1 cellular context compared by ENCODE assay signal in genomic region chr1:34843392-34844251, GRCh38.
TF ChIP-seq lines count a peak whose summit lies in the region.

No MANE protein-coding gene starts in this region.

TF ChIP-seq in K562, 482 proteins besides CTCF, POLR2A, EP300 and RAD21 (continued from another document and continues in another):
- peak in 1 of 2 experiments; percentile 80; a peak in 3 of 4 replicates for TF ChIP-seq MNT (conservative IDR thresholded peaks at IDR 0.05)
- TF ChIP-seq ZBTB33 (CRISPR knock-in tag; IDR thresholded peaks at IDR 0.05), result peak; percentile 61; the same call in 1 of the 2 replicates
- peak in 1 of 2 experiments; percentile 65 for TF ChIP-seq NCOA2 (IDR thresholded peaks at IDR 0.05; ENCODE audit: partially characterized antibody in 2 of 2)
- no peak for TF ChIP-seq POLR2H (tag; IDR thresholded peaks at IDR 0.05; ENCODE audit: low read depth)
- peak; percentile 25; the same call in 1 of the 2 replicates for TF ChIP-seq ZKSCAN1 (IDR thresholded peaks at IDR 0.05; ENCODE audit: low read depth, low read length)
- peak; percentile 56 for TF ChIP-seq ZBTB7A (IDR thresholded peaks at IDR 0.05; ENCODE audit: borderline replicate concordance, control insufficient read depth, low read depth, low read length)
- peak; percentile 6; the same call in 1 of the 2 replicates for TF ChIP-seq HSF4 (CRISPR knock-in tag; IDR thresholded peaks at IDR 0.05; ENCODE audit: borderline replicate concordance)
- TF ChIP-seq PTBP1 (IDR thresholded peaks at IDR 0.05; ENCODE audit: low read depth, low read length), result peak; percentile 87; the same call in 1 of the 2 replicates
- TF ChIP-seq GATAD2B (IDR thresholded peaks at IDR 0.05; ENCODE audit: borderline replicate concordance), result peak; percentile 79; the same call in 1 of the 2 replicates
- peak; percentile 92 for TF ChIP-seq BCOR (IDR thresholded peaks at IDR 0.05)
- 0 out of 2 replicates have a peak, but pooled peaks have one; percentile 47 for TF ChIP-seq OTX1 (CRISPR knock-in tag; IDR thresholded peaks at IDR 0.05)
- peak; percentile 100 for TF ChIP-seq CBFA2T3 (IDR thresholded peaks at IDR 0.05)
- 0 out of 2 replicates have a peak, but pooled peaks have one; percentile 20 for TF ChIP-seq ZBTB17 (CRISPR knock-in tag; IDR thresholded peaks at IDR 0.05)
- TF ChIP-seq AFF1 (IDR thresholded peaks at IDR 0.05; ENCODE audit: low read depth in 1 of 2, partially characterized antibody in 2 of 2), result peak in 1 of 2 experiments; percentile 58
- TF ChIP-seq TBL1XR1 (IDR thresholded peaks at IDR 0.05; ENCODE audit: low read length in 2 of 2), result peak; percentile 38 to 88; a peak in 3 of 4 replicates
- no peak for TF ChIP-seq PTTG1 (tag; IDR thresholded peaks at IDR 0.05; ENCODE audit: low read depth)
- TF ChIP-seq MYC (IDR thresholded peaks at IDR 0.05; ENCODE audit: low read depth, low read length), result peak; percentile 63; the same call in 1 of the 2 replicates
- no peak for TF ChIP-seq MYC (CRISPR knock-in tag; IDR thresholded peaks at IDR 0.05; ENCODE audit: borderline replicate concordance, low read depth)
- peak; percentile 42; the same call in 1 of the 2 replicates for TF ChIP-seq ERF (CRISPR knock-in tag; IDR thresholded peaks at IDR 0.05)
- peak; percentile 75 for TF ChIP-seq VEZF1 (CRISPR knock-in tag; IDR thresholded peaks at IDR 0.05)
- TF ChIP-seq HDAC2 (IDR thresholded peaks at IDR 0.05), result peak; percentile 91
- TF ChIP-seq ZBTB43 (CRISPR knock-in tag; IDR thresholded peaks at IDR 0.05), result 0 out of 2 replicates have a peak, but pooled peaks have one; percentile 24
- peak; percentile 97 for TF ChIP-seq ZEB2 (IDR thresholded peaks at IDR 0.05)
- no peak for TF ChIP-seq JUNB (CRISPR knock-in tag; conservative IDR thresholded peaks at IDR 0.05)
- TF ChIP-seq ZNF280A (IDR thresholded peaks at IDR 0.05; ENCODE audit: low read depth, partially characterized antibody), result no peak
- TF ChIP-seq HNRNPL (IDR thresholded peaks at IDR 0.05; ENCODE audit: low read depth, low read length), result 0 out of 2 replicates have a peak, but pooled peaks have one; percentile 21
- TF ChIP-seq ZNF239 (CRISPR knock-in tag; IDR thresholded peaks at IDR 0.05), result no peak
- TF ChIP-seq HDAC6 (IDR thresholded peaks at IDR 0.05; ENCODE audit: low read depth, low read length), result no peak
- peak; percentile 66 for TF ChIP-seq ZBED1 (IDR thresholded peaks at IDR 0.05)
- 0 out of 2 replicates have a peak, but pooled peaks have one; percentile 35 for TF ChIP-seq ZNF444 (CRISPR knock-in tag; IDR thresholded peaks at IDR 0.05)
- TF ChIP-seq FOXP1 (CRISPR knock-in tag; IDR thresholded peaks at IDR 0.05), result no peak
- no peak for TF ChIP-seq ZNF75A (CRISPR knock-in tag; IDR thresholded peaks at IDR 0.05)
- 0 out of 2 replicates have a peak, but pooled peaks have one; percentile 17 for TF ChIP-seq EGR1 (conservative IDR thresholded peaks at IDR 0.05)
- peak; percentile 30; the same call in 1 of the 2 replicates for TF ChIP-seq EP400 (IDR thresholded peaks at IDR 0.05)
- no peak for TF ChIP-seq TBP (optimal IDR thresholded peaks at IDR 0.05; ENCODE audit: low read depth, low read length)
- peak; percentile 62 for TF ChIP-seq TAF9B (IDR thresholded peaks at IDR 0.05; ENCODE audit: partially characterized antibody)
- TF ChIP-seq E2F3 (CRISPR knock-in tag; IDR thresholded peaks at IDR 0.05), result 0 out of 2 replicates have a peak, but pooled peaks have one; percentile 22
- TF ChIP-seq SMARCE1 (IDR thresholded peaks at IDR 0.05), result peak; percentile 89
- TF ChIP-seq ZNF766 (CRISPR knock-in tag; conservative IDR thresholded peaks at IDR 0.05), result peak; percentile 91
- peak; percentile 93 for TF ChIP-seq STAT5A (IDR thresholded peaks at IDR 0.05; ENCODE audit: borderline replicate concordance, low read length)
- TF ChIP-seq NCOR1 (IDR thresholded peaks at IDR 0.05), result peak; percentile 98
- peak; percentile 60 for TF ChIP-seq MEIS2 (IDR thresholded peaks at IDR 0.05; ENCODE audit: partially characterized antibody)
- TF ChIP-seq CHAMP1 (IDR thresholded peaks at IDR 0.05), result peak; percentile 54; the same call in 1 of the 2 replicates
- peak in 1 of 2 experiments; percentile 65; a peak in 1 of 4 replicates for TF ChIP-seq UBTF (IDR thresholded peaks at IDR 0.05; ENCODE audit: borderline replicate concordance in 1 of 2, low read depth in 2 of 2, low read length in 2 of 2)
- TF ChIP-seq TRIM28 (IDR thresholded peaks at IDR 0.05), result peak; percentile 27; the same call in 1 of the 2 replicates
